Comparison of ENCODE assay signal across 15 cellular contexts in the genomic region with DNA sequence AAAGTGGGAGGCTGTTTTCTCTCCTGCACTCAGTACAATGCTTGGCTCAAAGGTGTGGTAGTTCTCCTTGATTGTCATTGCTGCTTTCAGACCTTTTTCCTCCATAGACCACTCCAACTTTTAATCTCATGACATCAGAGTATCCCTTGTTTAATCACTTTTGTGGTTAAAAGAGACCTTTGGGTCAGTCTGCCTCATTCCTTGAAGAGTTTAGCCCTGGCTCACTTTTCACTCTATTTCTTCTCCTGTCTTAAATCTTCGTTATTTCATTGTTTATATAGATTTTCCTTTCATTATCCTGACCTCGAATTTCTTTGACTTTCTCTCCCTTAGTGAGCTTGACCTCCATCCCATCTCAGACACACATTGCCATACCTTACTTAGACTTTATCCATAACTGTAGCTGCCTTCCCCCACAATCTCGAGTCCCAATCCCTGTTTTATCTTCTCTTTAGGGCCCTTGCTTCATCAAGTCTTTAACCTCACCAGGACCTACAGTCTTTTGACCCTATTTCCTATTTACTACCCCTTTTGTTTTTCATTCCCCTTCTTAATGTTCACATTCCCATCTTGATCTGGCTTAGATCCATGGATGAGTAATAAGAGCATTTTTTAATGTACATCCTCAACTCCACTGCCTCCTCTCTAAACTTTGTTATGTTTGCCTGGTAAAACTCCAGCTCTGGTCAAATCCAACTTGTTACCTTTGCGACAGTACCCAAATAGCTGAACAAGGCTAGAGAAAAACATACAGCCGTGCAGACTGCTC. TPM values are rescaled to one million over a fixed set of nuclear protein-coding genes. Genes with fewer than 3 reads are reported as not detected.
A peak's percentile ranks its signal among the peaks of the same experiment; 100 is the strongest.
DNase-seq lines count a peak whose midpoint lies in the region; ATAC-seq, FAIRE-seq and TF ChIP-seq lines count a peak whose summit lies in the region.
"Had no signal": no experiment of that assay in that cellular context is flagged by ENCODE, and none has a peak within 500 bp of the region (broad histone marks: within the 10 kb centered on the region; RNA-seq: fewer than 3 reads in every experiment).

No MANE protein-coding gene starts in this region.

- ATAC-seq in RWPE2 (ENCODE audit: low read depth) = peak; percentile 13; the same call in 2 of the 3 replicates
- ATAC-seq in HG03039 (IDR thresholded peaks at IDR 0.05; ENCODE audit: unreplicated experiment) = no peak
- ATAC-seq: activated CD4-positive, alpha-beta T cell treated with anti-CD3 and anti-CD28 coated beads for 36 hours had no signal

- peaks cover 6% of the 10 kb centered on the region for H3K36me3 ChIP-seq in RWPE2 (ENCODE audit: low read depth)
- H3K36me3 ChIP-seq: adrenal gland had no signal

- no peaks in the 10 kb centered on the region for H3K9me3 ChIP-seq in RWPE2 (ENCODE audit: severe bottlenecking)
- H3K9me3 ChIP-seq: adrenal gland had no signal

- peak overlapping the region; percentile 94 for H3K27ac ChIP-seq in RWPE2 (ENCODE audit: poor library complexity, severe bottlenecking)
- H3K27ac ChIP-seq: adrenal gland had no signal

- TF ChIP-seq CTCF in RWPE2 (IDR thresholded peaks at IDR 0.05; ENCODE audit: poor library complexity, severe bottlenecking) = no peak
- no peak for TF ChIP-seq CTCF in fibroblast of pulmonary artery (IDR thresholded peaks at IDR 0.05; ENCODE audit: low read length, missing control alignments)

- FAIRE-seq in GM19239 (lab: Jason Lieb, UNC) = peak; percentile 53
- FAIRE-seq: A204.1 had no signal

- H3K27me3 ChIP-seq in RWPE2 (ENCODE audit: insufficient read depth, poor library complexity, severe bottlenecking) = no peaks in the 10 kb centered on the region
- H3K27me3 ChIP-seq: adrenal gland had no signal

- H3K4me1 ChIP-seq in RWPE2 (ENCODE audit: insufficient read depth, poor library complexity, severe bottlenecking) = peaks cover 63% of the 10 kb centered on the region

- H3K4me3 ChIP-seq in RWPE2 (ENCODE audit: severe bottlenecking) = no peak overlapping the region
- H3K4me3 ChIP-seq in fibroblast of pulmonary artery (replicated peaks; ENCODE audit: low read depth, low read length) = no peak overlapping the region
- H3K4me3 ChIP-seq: adrenal gland had no signal

- DNase-seq in A172 (ENCODE audit: low spot score) (peak; percentile 63), GM19239 (ENCODE audit: insufficient read length, low spot score) (no peak), RWPE2 (ENCODE audit: low spot score) (no peak), fibroblast of pulmonary artery (ENCODE audit: low read depth) (peak; percentile 40), NCI-H2107 treated with DMSO at 0.1 percent for 48 hours (lab: John Stamatoyannopoulos, UW; ENCODE audit: unreplicated experiment) (no peak), COLO829 (ENCODE audit: low spot score) (no peak), NCI-H146 treated with DMSO at 0.1 percent for 48 hours (lab: John Stamatoyannopoulos, UW; ENCODE audit: unreplicated experiment) (no peak)
- DNase-seq: activated CD4-positive, alpha-beta T cell treated with anti-CD3 and anti-CD28 coated beads for 36 hours; activated T-cell treated with anti-CD3 and anti-CD28 coated beads, Interleukin-2, amount 50 U/mL, for 48 hours; adrenal gland; DMS 273 treated with DMSO at 0.1 percent for 48 hours; foreskin melanocyte; NCI-H1417 treated with DMSO at 0.1 percent for 48 hours had no signal

RNA-seq across cellular contexts. Expression of a gene that starts 9.5 kb away (rescaled TPM):
- 53.5 and 80.1 TPM in 2 replicates for total RNA-seq in A172 (2014; rRNA removed; shearing (Covaris generic))

Comparison
In these comparisons a context has a peak if more than half of its experiments do, and no peak if none do; other contexts are left out.
1. DNase-seq: peak in A172 (single experiment) and fibroblast of pulmonary artery (single experiment); none in GM19239 (single experiment), RWPE2 (single experiment), NCI-H2107 treated with DMSO at 0.1 percent for 48 hours (single experiment), COLO829 (single experiment) and NCI-H146 treated with DMSO at 0.1 percent for 48 hours (single experiment).